In genomic region chr7:106476751-106477150, GRCh38 we compare ENCODE assay signal across 1 cellular context.
TF ChIP-seq lines count a peak whose summit lies in the region.

No MANE protein-coding gene starts in this region.

TF ChIP-seq in endothelial cell of umbilical vein, 7 proteins besides CTCF, POLR2A, EP300 and RAD21:
- TF ChIP-seq EZH2 (IDR thresholded peaks at IDR 0.05; ENCODE audit: borderline replicate concordance, low read depth, low read length, severe bottlenecking) = no peak
- TF ChIP-seq GATA2 (IDR thresholded peaks at IDR 0.05; ENCODE audit: insufficient read depth, insufficient read length, low read depth, low read length) = no peak
- peak; percentile 16 for TF ChIP-seq FOS (IDR thresholded peaks at IDR 0.05; ENCODE audit: borderline replicate concordance, insufficient read depth, low read length)
- no peak for TF ChIP-seq POLR2AphosphoS5 (IDR thresholded peaks at IDR 0.05; ENCODE audit: insufficient read depth, low read depth, low read length)
TF ChIP-seq in endothelial cell of umbilical vein: peak in this region for 1.
